In genomic region chr20:8631271-8631670, GRCh38 we compare ENCODE assay signal across 29 cellular contexts.
"Had no signal": no experiment of that assay in that cellular context is flagged by ENCODE, and none has a peak within 500 bp of the region (broad histone marks: within the 10 kb centered on the region; RNA-seq: fewer than 3 reads in every experiment).

No MANE protein-coding gene starts in this region.

- H3K36me3 ChIP-seq: SJCRH30 had no signal

- DNase-seq: activated B cell treated with CpG ODN at 0.5 μM for 24 hours; activated CD4-positive, alpha-beta memory T cell treated with anti-CD3 and anti-CD28 coated beads for 36 hours; activated CD4-positive, alpha-beta T cell treated with anti-CD3 and anti-CD28 coated beads for 4 hours; activated CD4-positive, alpha-beta T cell treated with anti-CD3 and anti-CD28 coated beads, Interleukin-2, amount 50 U/mL, for 1 hour; activated CD4-positive, CD25-positive, alpha-beta regulatory T cell treated with anti-CD3 and anti-CD28 coated beads, Interleukin-2, amount 50 U/mL, for 72 hours; activated CD8-positive, alpha-beta memory T cell treated with anti-CD3 and anti-CD28 coated beads, Interleukin-2, amount 50 U/mL, for 4 hours; activated naive CD4-positive, alpha-beta T cell treated with anti-CD3 and anti-CD28 coated beads, Interleukin-2, amount 10 ng/mL, durations not matched to agents 7 days and 5 days; activated naive CD8-positive, alpha-beta T cell treated with anti-CD3 and anti-CD28 coated beads, Interleukin-2, amount 50 U/mL, for 24 hours; activated T-cell treated with anti-CD3 and anti-CD28 coated beads for 4 hours; activated T-cell treated with anti-CD3 and anti-CD28 coated beads, Interleukin-2, amount 50 U/mL, for 4 hours; anterior cingulate cortex; caudate nucleus; cerebellar nuclear complex; Karpas-422; KBM-7; NCI-H1048; NCI-H1105 treated with DMSO at 0.1 percent for 48 hours; NCI-H1436; NCI-H1694; NCI-H1930; NCI-H2081 treated with DMSO at 0.1 percent for 48 hours; NCI-H345; NCI-H526; NCI-H748 treated with DMSO at 0.1 percent for 48 hours; OCI-M1; SHP77; SJCRH30 had no signal

- H3K4me1 ChIP-seq: SJCRH30 had no signal

- H3K27me3 ChIP-seq: SJCRH30 had no signal

- H3K27ac ChIP-seq: SJCRH30, SK-N-MC, VCaP had no signal

- ATAC-seq: activated naive CD8-positive, alpha-beta T cell treated with anti-CD3 and anti-CD28 coated beads, Interleukin-2, amount 50 U/mL, for 24 hours; activated T-cell treated with anti-CD3 and anti-CD28 coated beads, Interleukin-2, amount 50 U/mL, for 4 hours had no signal

- H3K9me3 ChIP-seq: SJCRH30 had no signal

- H3K4me3 ChIP-seq: SJCRH30, SK-N-MC had no signal
